In the genomic region with DNA sequence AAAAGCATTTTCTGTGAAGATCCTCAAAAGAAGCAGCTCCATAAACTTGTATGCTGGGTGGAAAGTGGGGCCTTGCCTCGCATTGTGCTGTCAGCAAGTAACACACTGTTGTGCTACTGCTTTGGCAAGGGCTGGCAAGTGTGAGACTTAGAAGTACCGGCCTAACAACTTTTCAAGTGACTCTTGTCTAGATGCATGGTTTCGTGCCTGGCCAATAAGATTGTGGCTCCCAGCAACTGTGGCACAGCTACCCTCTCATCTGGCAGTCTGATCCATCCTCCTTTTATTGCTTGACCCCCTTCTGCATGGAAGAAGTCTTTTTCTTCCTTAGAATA, we compare ENCODE assay signal across 1 cellular context.
TF ChIP-seq lines count a peak whose summit lies in the region.

No MANE protein-coding gene starts in this region.

TF ChIP-seq in K562, 482 proteins besides CTCF, POLR2A, EP300 and RAD21 (continued from another document):
- TF ChIP-seq, protein P1, sequence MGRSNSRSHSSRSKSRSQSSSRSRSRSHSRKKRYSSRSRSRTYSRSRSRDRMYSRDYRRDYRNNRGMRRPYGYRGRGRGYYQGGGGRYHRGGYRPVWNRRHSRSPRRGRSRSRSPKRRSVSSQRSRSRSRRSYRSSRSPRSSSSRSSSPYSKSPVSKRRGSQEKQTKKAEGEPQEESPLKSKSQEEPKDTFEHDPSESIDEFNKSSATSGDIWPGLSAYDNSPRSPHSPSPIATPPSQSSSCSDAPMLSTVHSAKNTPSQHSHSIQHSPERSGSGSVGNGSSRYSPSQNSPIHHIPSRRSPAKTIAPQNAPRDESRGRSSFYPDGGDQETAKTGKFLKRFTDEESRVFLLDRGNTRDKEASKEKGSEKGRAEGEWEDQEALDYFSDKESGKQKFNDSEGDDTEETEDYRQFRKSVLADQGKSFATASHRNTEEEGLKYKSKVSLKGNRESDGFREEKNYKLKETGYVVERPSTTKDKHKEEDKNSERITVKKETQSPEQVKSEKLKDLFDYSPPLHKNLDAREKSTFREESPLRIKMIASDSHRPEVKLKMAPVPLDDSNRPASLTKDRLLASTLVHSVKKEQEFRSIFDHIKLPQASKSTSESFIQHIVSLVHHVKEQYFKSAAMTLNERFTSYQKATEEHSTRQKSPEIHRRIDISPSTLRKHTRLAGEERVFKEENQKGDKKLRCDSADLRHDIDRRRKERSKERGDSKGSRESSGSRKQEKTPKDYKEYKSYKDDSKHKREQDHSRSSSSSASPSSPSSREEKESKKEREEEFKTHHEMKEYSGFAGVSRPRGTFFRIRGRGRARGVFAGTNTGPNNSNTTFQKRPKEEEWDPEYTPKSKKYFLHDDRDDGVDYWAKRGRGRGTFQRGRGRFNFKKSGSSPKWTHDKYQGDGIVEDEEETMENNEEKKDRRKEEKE (IDR thresholded peaks at IDR 0.05; ENCODE audit: borderline replicate concordance in 1 of 2, control insufficient read depth in 1 of 2, low read depth in 2 of 2, low read length in 1 of 2) = no peak
- TF ChIP-seq ZNF24 (IDR thresholded peaks at IDR 0.05) (no peak), NR2C2 (CRISPR knock-in tag; IDR thresholded peaks at IDR 0.05) (no peak), NR2C2 (tag; IDR thresholded peaks at IDR 0.05) (no peak), ZNF347 (CRISPR knock-in tag; IDR thresholded peaks at IDR 0.05; ENCODE audit: low read depth) (no peak), LCOR (CRISPR knock-in tag; IDR thresholded peaks at IDR 0.05) (no peak)
- TF ChIP-seq, protein P2, sequence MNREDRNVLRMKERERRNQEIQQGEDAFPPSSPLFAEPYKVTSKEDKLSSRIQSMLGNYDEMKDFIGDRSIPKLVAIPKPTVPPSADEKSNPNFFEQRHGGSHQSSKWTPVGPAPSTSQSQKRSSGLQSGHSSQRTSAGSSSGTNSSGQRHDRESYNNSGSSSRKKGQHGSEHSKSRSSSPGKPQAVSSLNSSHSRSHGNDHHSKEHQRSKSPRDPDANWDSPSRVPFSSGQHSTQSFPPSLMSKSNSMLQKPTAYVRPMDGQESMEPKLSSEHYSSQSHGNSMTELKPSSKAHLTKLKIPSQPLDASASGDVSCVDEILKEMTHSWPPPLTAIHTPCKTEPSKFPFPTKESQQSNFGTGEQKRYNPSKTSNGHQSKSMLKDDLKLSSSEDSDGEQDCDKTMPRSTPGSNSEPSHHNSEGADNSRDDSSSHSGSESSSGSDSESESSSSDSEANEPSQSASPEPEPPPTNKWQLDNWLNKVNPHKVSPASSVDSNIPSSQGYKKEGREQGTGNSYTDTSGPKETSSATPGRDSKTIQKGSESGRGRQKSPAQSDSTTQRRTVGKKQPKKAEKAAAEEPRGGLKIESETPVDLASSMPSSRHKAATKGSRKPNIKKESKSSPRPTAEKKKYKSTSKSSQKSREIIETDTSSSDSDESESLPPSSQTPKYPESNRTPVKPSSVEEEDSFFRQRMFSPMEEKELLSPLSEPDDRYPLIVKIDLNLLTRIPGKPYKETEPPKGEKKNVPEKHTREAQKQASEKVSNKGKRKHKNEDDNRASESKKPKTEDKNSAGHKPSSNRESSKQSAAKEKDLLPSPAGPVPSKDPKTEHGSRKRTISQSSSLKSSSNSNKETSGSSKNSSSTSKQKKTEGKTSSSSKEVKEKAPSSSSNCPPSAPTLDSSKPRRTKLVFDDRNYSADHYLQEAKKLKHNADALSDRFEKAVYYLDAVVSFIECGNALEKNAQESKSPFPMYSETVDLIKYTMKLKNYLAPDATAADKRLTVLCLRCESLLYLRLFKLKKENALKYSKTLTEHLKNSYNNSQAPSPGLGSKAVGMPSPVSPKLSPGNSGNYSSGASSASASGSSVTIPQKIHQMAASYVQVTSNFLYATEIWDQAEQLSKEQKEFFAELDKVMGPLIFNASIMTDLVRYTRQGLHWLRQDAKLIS (CRISPR knock-in tag; IDR thresholded peaks at IDR 0.05) = no peak
- TF ChIP-seq, protein P3, sequence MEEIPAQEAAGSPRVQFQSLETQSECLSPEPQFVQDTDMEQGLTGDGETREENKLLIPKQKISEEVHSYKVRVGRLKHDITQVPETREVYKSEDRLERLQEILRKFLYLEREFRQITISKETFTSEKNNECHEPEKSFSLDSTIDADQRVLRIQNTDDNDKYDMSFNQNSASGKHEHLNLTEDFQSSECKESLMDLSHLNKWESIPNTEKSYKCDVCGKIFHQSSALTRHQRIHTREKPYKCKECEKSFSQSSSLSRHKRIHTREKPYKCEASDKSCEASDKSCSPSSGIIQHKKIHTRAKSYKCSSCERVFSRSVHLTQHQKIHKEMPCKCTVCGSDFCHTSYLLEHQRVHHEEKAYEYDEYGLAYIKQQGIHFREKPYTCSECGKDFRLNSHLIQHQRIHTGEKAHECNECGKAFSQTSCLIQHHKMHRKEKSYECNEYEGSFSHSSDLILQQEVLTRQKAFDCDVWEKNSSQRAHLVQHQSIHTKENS (CRISPR knock-in tag; IDR thresholded peaks at IDR 0.05) = no peak
